Comparison of ENCODE assay signal across 1 cellular context in genomic region chr10:70381491-70382421, GRCh38.
TF ChIP-seq lines count a peak whose summit lies in the region.

No MANE protein-coding gene starts in this region.

TF ChIP-seq in HEK293, 187 proteins besides CTCF, POLR2A, EP300 and RAD21 (continued from another document):
- TF ChIP-seq ZNF626 (tag by site-specific recombination; IDR thresholded peaks at IDR 0.05) (no peak), YY1 (tag by site-specific recombination; IDR thresholded peaks at IDR 0.05) (no peak), ZFHX2 (tag by site-specific recombination; conservative IDR thresholded peaks at IDR 0.05) (peak; percentile 26; the same call in 1 of the 2 replicates), ZBTB6 (tag by site-specific recombination; IDR thresholded peaks at IDR 0.05) (peak; percentile 94), ZNF449 (tag by site-specific recombination; IDR thresholded peaks at IDR 0.05) (no peak), MYNN (tag by site-specific recombination; IDR thresholded peaks at IDR 0.05; ENCODE audit: borderline replicate concordance) (0 out of 2 replicates have a peak, but pooled peaks have one; percentile 37), GLI2 (tag by site-specific recombination; IDR thresholded peaks at IDR 0.05; ENCODE audit: borderline replicate concordance, low read depth) (no peak), ZFP69B (tag by site-specific recombination; IDR thresholded peaks at IDR 0.05) (peak; percentile 22; the same call in 1 of the 2 replicates), ZBTB48 (tag by site-specific recombination; IDR thresholded peaks at IDR 0.05) (peak; percentile 15; the same call in 1 of the 2 replicates), ZBTB20 (tag by site-specific recombination; IDR thresholded peaks at IDR 0.05) (peak; percentile 23; the same call in 1 of the 2 replicates), ZNF24 (tag by site-specific recombination; IDR thresholded peaks at IDR 0.05) (0 out of 2 replicates have a peak, but pooled peaks have one; percentile 36), ZNF239 (tag by site-specific recombination; IDR thresholded peaks at IDR 0.05) (no peak), ZNF623 (tag by site-specific recombination; IDR thresholded peaks at IDR 0.05) (no peak), ZNF274 (IDR thresholded peaks at IDR 0.05; ENCODE audit: low read length) (no peak), ZNF274 (tag by site-specific recombination; IDR thresholded peaks at IDR 0.05; ENCODE audit: borderline replicate concordance) (no peak), ZNF335 (tag by site-specific recombination; conservative IDR thresholded peaks at IDR 0.05) (peak; percentile 54), GFI1B (tag by site-specific recombination; IDR thresholded peaks at IDR 0.05) (no peak), ZNF37A (tag by site-specific recombination; IDR thresholded peaks at IDR 0.05) (no peak), KLF7 (tag by site-specific recombination; IDR thresholded peaks at IDR 0.05; ENCODE audit: borderline replicate concordance) (peak; percentile 17; the same call in 1 of the 2 replicates), ZNF433 (tag by site-specific recombination; IDR thresholded peaks at IDR 0.05; ENCODE audit: low read depth) (no peak), ZNF341 (tag by site-specific recombination; IDR thresholded peaks at IDR 0.05; ENCODE audit: low read depth) (no peak), FEZF1 (tag by site-specific recombination; IDR thresholded peaks at IDR 0.05) (peak; percentile 74), ZNF843 (tag by site-specific recombination; IDR thresholded peaks at IDR 0.05) (peak; percentile 51; the same call in 1 of the 2 replicates)
- TF ChIP-seq, protein P1, sequence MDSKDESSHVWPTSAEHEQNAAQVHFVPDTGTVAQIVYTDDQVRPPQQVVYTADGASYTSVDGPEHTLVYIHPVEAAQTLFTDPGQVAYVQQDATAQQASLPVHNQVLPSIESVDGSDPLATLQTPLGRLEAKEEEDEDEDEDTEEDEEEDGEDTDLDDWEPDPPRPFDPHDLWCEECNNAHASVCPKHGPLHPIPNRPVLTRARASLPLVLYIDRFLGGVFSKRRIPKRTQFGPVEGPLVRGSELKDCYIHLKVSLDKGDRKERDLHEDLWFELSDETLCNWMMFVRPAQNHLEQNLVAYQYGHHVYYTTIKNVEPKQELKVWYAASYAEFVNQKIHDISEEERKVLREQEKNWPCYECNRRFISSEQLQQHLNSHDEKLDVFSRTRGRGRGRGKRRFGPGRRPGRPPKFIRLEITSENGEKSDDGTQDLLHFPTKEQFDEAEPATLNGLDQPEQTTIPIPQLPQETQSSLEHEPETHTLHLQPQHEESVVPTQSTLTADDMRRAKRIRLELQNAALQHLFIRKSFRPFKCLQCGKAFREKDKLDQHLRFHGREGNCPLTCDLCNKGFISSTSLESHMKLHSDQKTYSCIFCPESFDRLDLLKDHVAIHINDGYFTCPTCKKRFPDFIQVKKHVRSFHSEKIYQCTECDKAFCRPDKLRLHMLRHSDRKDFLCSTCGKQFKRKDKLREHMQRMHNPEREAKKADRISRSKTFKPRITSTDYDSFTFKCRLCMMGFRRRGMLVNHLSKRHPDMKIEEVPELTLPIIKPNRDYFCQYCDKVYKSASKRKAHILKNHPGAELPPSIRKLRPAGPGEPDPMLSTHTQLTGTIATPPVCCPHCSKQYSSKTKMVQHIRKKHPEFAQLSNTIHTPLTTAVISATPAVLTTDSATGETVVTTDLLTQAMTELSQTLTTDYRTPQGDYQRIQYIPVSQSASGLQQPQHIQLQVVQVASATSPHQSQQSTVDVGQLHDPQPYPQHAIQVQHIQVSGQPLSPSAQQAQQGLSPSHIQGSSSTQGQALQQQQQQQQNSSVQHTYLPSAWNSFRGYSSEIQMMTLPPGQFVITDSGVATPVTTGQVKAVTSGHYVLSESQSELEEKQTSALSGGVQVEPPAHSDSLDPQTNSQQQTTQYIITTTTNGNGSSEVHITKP (tag by site-specific recombination; IDR thresholded peaks at IDR 0.05), result peak; percentile 91
TF ChIP-seq in HEK293: peak in this region for 21.
